ENCODE assay signal across 20 cellular contexts in genomic region chr3:122508135-122508914, GRCh38. TPM values are rescaled to one million over a fixed set of nuclear protein-coding genes. Genes with fewer than 3 reads are reported as not detected.
DNase-seq lines count a peak whose midpoint lies in the region; ATAC-seq, FAIRE-seq and TF ChIP-seq lines count a peak whose summit lies in the region.
"Had no signal": no experiment of that assay in that cellular context is flagged by ENCODE, and none has a peak within 500 bp of the region (broad histone marks: within the 10 kb centered on the region; RNA-seq: fewer than 3 reads in every experiment).

No MANE protein-coding gene starts in this region.

- H2BK12ac ChIP-seq in H9 (ENCODE audit: insufficient read length, low read depth, low read length), result no peak overlapping the region

- H3K9me3 Mint-ChIP-seq in MCF 10A (ENCODE audit: unreplicated experiment), result no peaks in the 10 kb centered on the region
- H3K9me3 Mint-ChIP-seq in activated CD8-positive, alpha-beta T cell treated with anti-CD3 and anti-CD28 coated beads, Interleukin-2, amount 10 ng/mL, durations not matched to agents 7 days and 5 days (ENCODE audit: insufficient read depth), result no peaks in the 10 kb centered on the region
- H3K9me3 Mint-ChIP-seq in stimulated activated naive CD8-positive, alpha-beta T cell treated with anti-CD3 and anti-CD28 coated beads, Interleukin-15, amount 100 ng/mL, for 72 hours, result peaks cover 7 to 12% of the 10 kb centered on the region in 2 donors
- H3K9me3 Mint-ChIP-seq in neural progenitor cell, result peaks cover 30% of the 10 kb centered on the region
- no peaks in the 10 kb centered on the region for H3K9me3 Mint-ChIP-seq in H9

- no peak overlapping the region for H4K8ac ChIP-seq in H9 (replicated peaks; ENCODE audit: insufficient read length, low read depth, low read length)

- WGBS in mammary epithelial cell (ENCODE audit: low coverage, missing lambda C conversion rate), result 94% methylated on average over 2 of the region's 2 CpGs
- WGBS in H9 (ENCODE audit: extremely low coverage, insufficient read length, low lambda C conversion rate), result no CpG with 5 or more reads among the region's 2 CpGs

- H3K23me2 ChIP-seq in H9 (ENCODE audit: insufficient read length, low read depth, low read length, poor library complexity, severe bottlenecking), result peaks cover under 1% of the 10 kb centered on the region

- no peak overlapping the region for H3K56ac ChIP-seq in H9 (ENCODE audit: insufficient read length, low read depth, low read length)

- H3K9ac ChIP-seq in mammary epithelial cell (ENCODE audit: insufficient read depth, low read length) (no peak overlapping the region), keratinocyte (ENCODE audit: control insufficient read depth, extremely low read depth, insufficient read depth, low read length) (no peak overlapping the region), neural progenitor cell (no peak overlapping the region), H9 (ENCODE audit: extremely low read depth, insufficient read length, low read length) (no peak overlapping the region)

- no peak overlapping the region for H3K14ac ChIP-seq in H9 (ENCODE audit: insufficient read depth, low read length)

- peaks cover 42% of the 10 kb centered on the region for H3K4me1 Mint-ChIP-seq in MCF 10A (ENCODE audit: insufficient read depth, unreplicated experiment)
- H3K4me1 Mint-ChIP-seq in activated CD8-positive, alpha-beta T cell treated with anti-CD3 and anti-CD28 coated beads, Interleukin-2, amount 10 ng/mL, durations not matched to agents 7 days and 5 days (ENCODE audit: low read depth), result peaks cover 41% of the 10 kb centered on the region
- peaks cover 78% of the 10 kb centered on the region for H3K4me1 Mint-ChIP-seq in stimulated activated naive CD8-positive, alpha-beta T cell treated with anti-CD3 and anti-CD28 coated beads, Interleukin-15, amount 100 ng/mL, for 72 hours
- peaks cover 14% of the 10 kb centered on the region for H3K4me1 Mint-ChIP-seq in neural progenitor cell
- H3K4me1 Mint-ChIP-seq in H9, result peaks cover 44 to 47% of the 10 kb centered on the region in 2 experiments

- no peak overlapping the region for H3K23ac ChIP-seq in H9 (ENCODE audit: insufficient read length, low read depth, low read length)

- no peak overlapping the region for H2BK5ac ChIP-seq in H9 (ENCODE audit: insufficient read length, low read length)

- no peak overlapping the region for H3K27ac ChIP-seq in mammary epithelial cell (ENCODE audit: insufficient read depth, low read depth, low read length)
- peak overlapping the region; percentile 15 for H3K27ac ChIP-seq in keratinocyte (ENCODE audit: control insufficient read depth, insufficient read depth, low read length)
- H3K27ac ChIP-seq in neural progenitor cell, result no peak overlapping the region
- no peak overlapping the region for H3K27ac ChIP-seq in H9 (ENCODE audit: insufficient read length, low read depth, low read length)
- H3K27ac ChIP-seq: left ventricle myocardium inferior, PC-9, SK-N-MC, uterus had no signal

- peaks cover 3% of the 10 kb centered on the region for H3K79me1 ChIP-seq in H9 (ENCODE audit: insufficient read depth, low read depth, low read length, poor library complexity, severe bottlenecking)

- H2AFZ ChIP-seq in mammary epithelial cell (ENCODE audit: low read depth, low read length) (no peak overlapping the region), keratinocyte (ENCODE audit: control insufficient read depth, low read length) (no peak overlapping the region), neural progenitor cell (replicated peaks) (no peak overlapping the region), H9 (ENCODE audit: low read length) (no peak overlapping the region)
- H2AFZ ChIP-seq: PC-9 had no signal

- in situ Hi-C loops in mammary epithelial cell (cut with MboI; ENCODE audit: low sequenced_read_pairs in 2 of 2), result no loop called here

- H3K4ac ChIP-seq in H9 (ENCODE audit: low read depth, low read length), result no peak overlapping the region

- H2BK120ac ChIP-seq in H9 (ENCODE audit: low read depth, low read length, poor library complexity, severe bottlenecking), result no peak overlapping the region

- H3K79me2 ChIP-seq in mammary epithelial cell (ENCODE audit: insufficient read depth, low read length) (peaks cover 100% of the 10 kb centered on the region), keratinocyte (ENCODE audit: control insufficient read depth, insufficient read depth, low read length) (peaks cover 99% of the 10 kb centered on the region), neural progenitor cell (ENCODE audit: low read depth) (peaks cover 100% of the 10 kb centered on the region), H9 (ENCODE audit: insufficient read depth, low read length) (peaks cover 37% of the 10 kb centered on the region)

- H3F3A ChIP-seq in neural progenitor cell (ENCODE audit: low read depth), result no peaks in the 10 kb centered on the region

- no peak overlapping the region for H3K18ac ChIP-seq in H9 (ENCODE audit: insufficient read length, low read depth, low read length)

- H3K4me2 ChIP-seq in mammary epithelial cell (ENCODE audit: insufficient read depth, low read depth, low read length), result no peak overlapping the region
- peak overlapping the region; percentile 16 for H3K4me2 ChIP-seq in keratinocyte (ENCODE audit: control insufficient read depth, extremely low read depth, insufficient read depth, low read depth, low read length)
- H3K4me2 ChIP-seq in neural progenitor cell, result no peak overlapping the region
- H3K4me2 ChIP-seq in H9 (ENCODE audit: insufficient read depth, insufficient read length, low read length), result no peak overlapping the region
- H3K4me2 ChIP-seq: PC-9 had no signal

- H3K4me3 ChIP-seq in mammary epithelial cell (replicated peaks in 1 of 3; ENCODE audit: insufficient read depth in 1 of 3, low read depth in 2 of 3, low read length in 3 of 3), result no peak overlapping the region
- no peak overlapping the region for H3K4me3 ChIP-seq in keratinocyte (ENCODE audit: control insufficient read depth in 2 of 3, extremely low read depth in 1 of 3, insufficient read depth in 2 of 3, low read depth in 1 of 3, low read length in 3 of 3)
- no peak overlapping the region for H3K4me3 ChIP-seq in neural progenitor cell
- H3K4me3 ChIP-seq: left ventricle myocardium inferior, mucosa of descending colon, PC-9, SK-N-MC, uterus had no signal

- peaks cover 14% of the 10 kb centered on the region for H4K20me1 ChIP-seq in mammary epithelial cell (ENCODE audit: insufficient read depth, low read length)
- H4K20me1 ChIP-seq in keratinocyte (ENCODE audit: control insufficient read depth, extremely low read depth, insufficient read depth, low read length), result peaks cover 28% of the 10 kb centered on the region
- H4K20me1 ChIP-seq in neural progenitor cell (ENCODE audit: low read depth), result peaks cover 98% of the 10 kb centered on the region
- no peaks in the 10 kb centered on the region for H4K20me1 ChIP-seq in H9 (ENCODE audit: control insufficient read depth, insufficient read depth, insufficient read length)

- intact Hi-C loops in MCF 10A (cut with micrococcal nuclease), result no loop called here
- intact Hi-C loops in mammary epithelial cell (cut with micrococcal nuclease), result loop anchor here (5.0 kb wide), 1 partner anchor 44 kb away; no protein-coding TSS in a partner anchor

- CTCF ChIA-PET in MCF 10A (lab: Yijun Ruan, JAX), result interaction anchor here (0.6 to 1.2 kb wide), 3 partner anchors 11 to 48 kb away, joined by 3 to 4 read pairs (median 3); no protein-coding TSS in a partner anchor
- CTCF ChIA-PET in mammary epithelial cell (lab: Charles Lee; ENCODE audit: low non-redundant PET), result no interaction called here
- CTCF ChIA-PET in activated CD8-positive, alpha-beta T cell treated with anti-CD3 and anti-CD28 coated beads, Interleukin-2, amount 10 ng/mL, durations not matched to agents 7 days and 5 days (lab: Charles Lee), result interaction anchor here (0.8 to 0.9 kb wide), 2 partner anchors 50 to 1021 kb away, joined by 3 read pairs; no protein-coding TSS in a partner anchor

- H3K27me3 ChIP-seq in mammary epithelial cell (ENCODE audit: insufficient read depth, low read length), result no peaks in the 10 kb centered on the region
- no peaks in the 10 kb centered on the region for H3K27me3 ChIP-seq in keratinocyte (ENCODE audit: control insufficient read depth, extremely low read depth, insufficient read depth, low read length)
- H3K27me3 ChIP-seq in neural progenitor cell, result no peaks in the 10 kb centered on the region
- no peaks in the 10 kb centered on the region for H3K27me3 ChIP-seq in H9 (ENCODE audit: insufficient read depth, low read length)
- H3K27me3 ChIP-seq: uterus had no signal

- no peak overlapping the region for H4K91ac ChIP-seq in H9 (ENCODE audit: insufficient read length, low read depth, low read length)

- peak; percentile 51 for ATAC-seq in activated CD8-positive, alpha-beta T cell treated with anti-CD3 and anti-CD28 coated beads, Interleukin-2, amount 10 ng/mL, durations not matched to agents 7 days and 5 days
- ATAC-seq in stimulated activated naive CD8-positive, alpha-beta T cell treated with anti-CD3 and anti-CD28 coated beads, Interleukin-15, amount 100 ng/mL, for 72 hours, result peak; percentile 93
- ATAC-seq: mucosa of descending colon, sciatic nerve had no signal

- H3K27me3 Mint-ChIP-seq in MCF 10A (ENCODE audit: insufficient read depth, unreplicated experiment), result no peaks in the 10 kb centered on the region
- no peaks in the 10 kb centered on the region for H3K27me3 Mint-ChIP-seq in activated CD8-positive, alpha-beta T cell treated with anti-CD3 and anti-CD28 coated beads, Interleukin-2, amount 10 ng/mL, durations not matched to agents 7 days and 5 days (ENCODE audit: low read depth)
- no peaks in the 10 kb centered on the region for H3K27me3 Mint-ChIP-seq in stimulated activated naive CD8-positive, alpha-beta T cell treated with anti-CD3 and anti-CD28 coated beads, Interleukin-15, amount 100 ng/mL, for 72 hours
- peaks cover 2% of the 10 kb centered on the region for H3K27me3 Mint-ChIP-seq in neural progenitor cell (ENCODE audit: insufficient read depth, low read depth)
- no peaks in the 10 kb centered on the region for H3K27me3 Mint-ChIP-seq in H9 (ENCODE audit: low read depth)

- no peak overlapping the region for H4K5ac ChIP-seq in H9 (ENCODE audit: insufficient read length, low read depth, low read length)

- TF ChIP-seq CTCF in MCF 10A (IDR thresholded peaks at IDR 0.05; ENCODE audit: unreplicated experiment) (no peak), mammary epithelial cell (conservative IDR thresholded peaks at IDR 0.05 in 1 of 2, IDR thresholded peaks at IDR 0.05 in 1 of 2; ENCODE audit: extremely low read depth in 1 of 2, insufficient read depth in 1 of 2, low read depth in 1 of 2, low read length in 2 of 2) (no peak), keratinocyte (optimal IDR thresholded peaks at IDR 0.05 in 1 of 3, IDR thresholded peaks at IDR 0.05 in 1 of 3, conservative IDR thresholded peaks at IDR 0.05 in 1 of 3; ENCODE audit: extremely low read depth in 1 of 3, insufficient read depth in 2 of 3, low read length in 3 of 3) (no peak), neural progenitor cell (IDR thresholded peaks at IDR 0.05) (no peak), H9 (conservative IDR thresholded peaks at IDR 0.05) (no peak)

- no peak overlapping the region for H3K4me3 Mint-ChIP-seq in MCF 10A (ENCODE audit: unreplicated experiment)
- H3K4me3 Mint-ChIP-seq in activated CD8-positive, alpha-beta T cell treated with anti-CD3 and anti-CD28 coated beads, Interleukin-2, amount 10 ng/mL, durations not matched to agents 7 days and 5 days, result no peak overlapping the region
- peak overlapping the region; percentile 52 to 64 for H3K4me3 Mint-ChIP-seq in stimulated activated naive CD8-positive, alpha-beta T cell treated with anti-CD3 and anti-CD28 coated beads, Interleukin-15, amount 100 ng/mL, for 72 hours
- no peak overlapping the region for H3K4me3 Mint-ChIP-seq in neural progenitor cell
- no peak overlapping the region for H3K4me3 Mint-ChIP-seq in H9

- POLR2A ChIA-PET in MCF 10A (lab: Yijun Ruan, JAX), result interaction anchor here (1.2 to 10.6 kb wide), 4 partner anchors 9 to 124 kb away, joined by 3 to 144 read pairs (median 25); partner anchors contain the start of gene FAM162A
- POLR2A ChIA-PET in activated CD8-positive, alpha-beta T cell treated with anti-CD3 and anti-CD28 coated beads, Interleukin-2, amount 10 ng/mL, durations not matched to agents 7 days and 5 days (lab: Charles Lee), result no interaction called here

- peaks cover 3% of the 10 kb centered on the region for H3K9me1 ChIP-seq in keratinocyte (ENCODE audit: control insufficient read depth, extremely low read depth, insufficient read depth, low read length)

- H2AK5ac ChIP-seq in H9 (ENCODE audit: insufficient read length, low read length), result no peak overlapping the region

- H3K36me3 ChIP-seq in mammary epithelial cell (ENCODE audit: insufficient read depth, low read length), result no peaks in the 10 kb centered on the region
- no peaks in the 10 kb centered on the region for H3K36me3 ChIP-seq in keratinocyte (ENCODE audit: control insufficient read depth in 2 of 2, extremely low read depth in 1 of 2, insufficient read depth in 2 of 2, low read length in 2 of 2)
- no peaks in the 10 kb centered on the region for H3K36me3 ChIP-seq in neural progenitor cell
- H3K36me3 ChIP-seq: left ventricle myocardium inferior, uterus had no signal

- H3K27ac Mint-ChIP-seq in MCF 10A (ENCODE audit: low read depth, unreplicated experiment) (peak overlapping the region; percentile 67), neural progenitor cell (no peak overlapping the region), H9 (0 out of 7 replicates have a peak overlapping the region, but pooled peaks of 1 of the 3 experiments have one; percentile 9)
- H3K27ac Mint-ChIP-seq in activated CD8-positive, alpha-beta T cell treated with anti-CD3 and anti-CD28 coated beads, Interleukin-2, amount 10 ng/mL, durations not matched to agents 7 days and 5 days, result peak overlapping the region; percentile 22
- peak overlapping the region in 1 of 2 donors; percentile 85 for H3K27ac Mint-ChIP-seq in stimulated activated naive CD8-positive, alpha-beta T cell treated with anti-CD3 and anti-CD28 coated beads, Interleukin-15, amount 100 ng/mL, for 72 hours

- no peak overlapping the region for H2BK20ac ChIP-seq in H9 (ENCODE audit: low read depth, low read length, poor library complexity, severe bottlenecking)

- FAIRE-seq in keratinocyte (lab: Jason Lieb, UNC), result peak; percentile 76

- no TSS peak for BruUV-seq in MCF 10A (replicated peaks; lab: Mats Ljungman, UMichigan)
- BruUV-seq in mammary epithelial cell (replicated peaks; lab: Mats Ljungman, UMichigan), result no TSS peak

- H3K36me3 Mint-ChIP-seq in MCF 10A (ENCODE audit: insufficient read depth, unreplicated experiment), result no peaks in the 10 kb centered on the region
- H3K36me3 Mint-ChIP-seq in activated CD8-positive, alpha-beta T cell treated with anti-CD3 and anti-CD28 coated beads, Interleukin-2, amount 10 ng/mL, durations not matched to agents 7 days and 5 days (ENCODE audit: low read depth), result peaks cover 30% of the 10 kb centered on the region
- peaks cover 43% of the 10 kb centered on the region for H3K36me3 Mint-ChIP-seq in neural progenitor cell
- H3K36me3 Mint-ChIP-seq in H9 (ENCODE audit: insufficient read depth in 1 of 3, low read depth in 3 of 3), result no peaks in the 10 kb centered on the region; a peak in 2 of 7 replicates

- H3K9me3 ChIP-seq in mammary epithelial cell (replicated peaks; ENCODE audit: insufficient read depth, low read length), result no peaks in the 10 kb centered on the region
- H3K9me3 ChIP-seq in keratinocyte (ENCODE audit: control insufficient read depth, low read depth, low read length), result no peaks in the 10 kb centered on the region
- H3K9me3 ChIP-seq in neural progenitor cell (ENCODE audit: low read depth), result no peaks in the 10 kb centered on the region
- no peaks in the 10 kb centered on the region for H3K9me3 ChIP-seq in H9 (ENCODE audit: control insufficient read depth, low read depth, low read length)
- H3K9me3 ChIP-seq: mucosa of descending colon, uterus had no signal

- peaks cover 15% of the 10 kb centered on the region for H3K4me1 ChIP-seq in mammary epithelial cell (ENCODE audit: insufficient read depth, low read length)
- peaks cover 13% of the 10 kb centered on the region for H3K4me1 ChIP-seq in keratinocyte (ENCODE audit: control insufficient read depth, extremely low read depth, insufficient read depth, low read length)
- H3K4me1 ChIP-seq in neural progenitor cell, result peaks cover 27% of the 10 kb centered on the region
- H3K4me1 ChIP-seq in H9 (ENCODE audit: insufficient read depth, low read length), result no peaks in the 10 kb centered on the region; the same call in 1 of the 2 replicates
- H3K4me1 ChIP-seq: uterus had no signal

- no peak overlapping the region for H3T11ph ChIP-seq in H9 (ENCODE audit: low read length)

- H2BK15ac ChIP-seq in H9 (ENCODE audit: low read depth, low read length), result no peak overlapping the region

- dilution Hi-C loops in mammary epithelial cell (cut with HindIII; ENCODE audit: low sequenced_read_pairs) (no loop called here), keratinocyte (cut with MboI; ENCODE audit: extremely low pct_ligation_motif_present, low sequenced_read_pairs) (no loop called here)

- DNase-seq in MCF 10A (ENCODE audit: unreplicated experiment) (no peak), mammary epithelial cell (no peak), keratinocyte (ENCODE audit: low read depth, low spot score) (no peak), neural progenitor cell (ENCODE audit: low spot score) (no peak), AML-193 (lab: John Stamatoyannopoulos, UW) (no peak), H9 (no peak)
- no peak for DNase-seq in activated CD8-positive, alpha-beta T cell treated with anti-CD3 and anti-CD28 coated beads, Interleukin-2, amount 10 ng/mL, durations not matched to agents 7 days and 5 days
- DNase-seq in stimulated activated naive CD8-positive, alpha-beta T cell treated with anti-CD3 and anti-CD28 coated beads, Interleukin-15, amount 100 ng/mL, for 72 hours, result no peak
- DNase-seq: activated CD4-positive, alpha-beta T cell treated with anti-CD3 and anti-CD28 coated beads for 1 hour; activated CD8-positive, alpha-beta memory T cell treated with anti-CD3 and anti-CD28 coated beads, Interleukin-2, amount 50 U/mL, for 4 hours; HCEC 1CT; KG1; left ventricle myocardium inferior; mucosa of descending colon; NCI-H1105; PC-9; T-helper 9 cell; uterus had no signal

RNA-seq across cellular contexts. Expression of gene KPNA1, which starts 6.4 kb away (rescaled TPM):
- total RNA-seq in MCF 10A (2022), result 101 and 104 TPM in 2 replicates
- total RNA-seq in mammary epithelial cell, result 10 to 100 TPM; 70.0 to 95.3 TPM
- polyA plus RNA-seq in mammary epithelial cell, result 44.1 TPM
- 67.4 TPM for polyA minus RNA-seq in mammary epithelial cell
- 10 to 100 TPM; 58.8 to 60.2 TPM for total RNA-seq in activated CD8-positive, alpha-beta T cell treated with anti-CD3 and anti-CD28 coated beads, Interleukin-2, amount 10 ng/mL, durations not matched to agents 7 days and 5 days
- polyA plus RNA-seq in keratinocyte, result 59.4 to 66.7 TPM (median 61.4 TPM) in 3 replicates
- polyA plus RNA-seq in keratinocyte (2011; ENCODE audit: low read depth), result 75.1 TPM
- polyA plus RNA-seq in keratinocyte (2011; cell fraction: cytosol; rRNA removed), result 44.0 and 104 TPM in 2 replicates
- 81.2 and 84.6 TPM in 2 replicates for polyA plus RNA-seq in keratinocyte (2011; cell fraction: nucleus; rRNA removed)
- 58.3 and 66.0 TPM in 2 replicates for polyA plus RNA-seq in keratinocyte (2012; ENCODE audit: low replicate concordance)
- 77.6 to 91.5 TPM (median 80.5 TPM) in 3 replicates for polyA minus RNA-seq in keratinocyte
- 38.6 TPM for polyA minus RNA-seq in keratinocyte (2011; cell fraction: cytosol; rRNA and poly(A)+ RNA removed)
- polyA minus RNA-seq in keratinocyte (2011; cell fraction: nucleus; rRNA and poly(A)+ RNA removed), result 32.2 and 71.0 TPM in 2 replicates
- 36.9 and 37.1 TPM in 2 replicates for total RNA-seq in neural progenitor cell (ENCODE audit: low replicate concordance)
- total RNA-seq in H9 (2021), result 71.7 and 71.8 TPM in 2 replicates

RNA-seq across cellular contexts. Expression of gene PARP9, which starts 55.8 kb away (rescaled TPM):
- 6.3 and 11.9 TPM in 2 replicates for total RNA-seq in MCF 10A (2022)
- total RNA-seq in mammary epithelial cell, result 10 to 100 TPM in 1 of 2 donors, 1 to 10 TPM in 1; 6.4 to 10.0 TPM
- 6.4 TPM for polyA plus RNA-seq in mammary epithelial cell
- 0.78 TPM for polyA minus RNA-seq in mammary epithelial cell
- 100 to 1,000 TPM; 115 to 118 TPM for total RNA-seq in activated CD8-positive, alpha-beta T cell treated with anti-CD3 and anti-CD28 coated beads, Interleukin-2, amount 10 ng/mL, durations not matched to agents 7 days and 5 days
- polyA plus RNA-seq in keratinocyte, result 62.4 to 70.1 TPM (median 66.1 TPM) in 3 replicates
- 2.7 TPM for polyA plus RNA-seq in keratinocyte (2011; ENCODE audit: low read depth)
- 28.5 and 52.4 TPM in 2 replicates for polyA plus RNA-seq in keratinocyte (2011; cell fraction: cytosol; rRNA removed)
- 60.1 and 75.9 TPM in 2 replicates for polyA plus RNA-seq in keratinocyte (2011; cell fraction: nucleus; rRNA removed)
- polyA plus RNA-seq in keratinocyte (2012; ENCODE audit: low replicate concordance), result 2.9 and 42.0 TPM in 2 replicates
- 8.4 to 39.9 TPM (median 30.9 TPM) in 3 replicates for polyA minus RNA-seq in keratinocyte
- polyA minus RNA-seq in keratinocyte (2011; cell fraction: cytosol; rRNA and poly(A)+ RNA removed), result 14.0 TPM
- 18.3 and 39.2 TPM in 2 replicates for polyA minus RNA-seq in keratinocyte (2011; cell fraction: nucleus; rRNA and poly(A)+ RNA removed)
- total RNA-seq in neural progenitor cell (ENCODE audit: low replicate concordance), result 1.0 and 1.2 TPM in 2 replicates
- total RNA-seq in H9 (2021), result 3.4 and 3.9 TPM in 2 replicates

RNA-seq across cellular contexts. Expression of gene DTX3L, which starts 55.8 kb away (rescaled TPM):
- total RNA-seq in MCF 10A (2022) (19.0 and 19.1 TPM in 2 replicates), mammary epithelial cell (10 to 100 TPM; 10.7 to 15.6 TPM), neural progenitor cell (ENCODE audit: low replicate concordance) (2.2 and 3.2 TPM in 2 replicates), H9 (2021) (6.6 and 7.5 TPM in 2 replicates)
- polyA plus RNA-seq in mammary epithelial cell (3.5 TPM), keratinocyte (7.2 to 19.6 TPM (median 13.6 TPM) in 3 replicates)
- polyA minus RNA-seq in mammary epithelial cell (16.1 TPM), keratinocyte (8.6 to 20.1 TPM (median 18.8 TPM) in 3 replicates)
- 100 to 1,000 TPM; 124 to 127 TPM for total RNA-seq in activated CD8-positive, alpha-beta T cell treated with anti-CD3 and anti-CD28 coated beads, Interleukin-2, amount 10 ng/mL, durations not matched to agents 7 days and 5 days
- polyA plus RNA-seq in keratinocyte (2011; ENCODE audit: low read depth), result 4.5 TPM
- 9.1 and 14.4 TPM in 2 replicates for polyA plus RNA-seq in keratinocyte (2011; cell fraction: cytosol; rRNA removed)
- polyA plus RNA-seq in keratinocyte (2011; cell fraction: nucleus; rRNA removed), result 15.8 and 16.3 TPM in 2 replicates
- 2.7 and 24.1 TPM in 2 replicates for polyA plus RNA-seq in keratinocyte (2012; ENCODE audit: low replicate concordance)
- polyA minus RNA-seq in keratinocyte (2011; cell fraction: cytosol; rRNA and poly(A)+ RNA removed), result 12.5 TPM
- 10.4 and 21.8 TPM in 2 replicates for polyA minus RNA-seq in keratinocyte (2011; cell fraction: nucleus; rRNA and poly(A)+ RNA removed)

Comparison
In these comparisons a context has a peak if more than half of its experiments do, and no peak if none do; other contexts are left out.
1. H3K4me3 Mint-ChIP-seq: peak in stimulated activated naive CD8-positive, alpha-beta T cell treated with anti-CD3 and anti-CD28 coated beads, Interleukin-15, amount 100 ng/mL, for 72 hours (2 of 2); none in MCF 10A (single experiment), activated CD8-positive, alpha-beta T cell treated with anti-CD3 and anti-CD28 coated beads, Interleukin-2, amount 10 ng/mL, durations not matched to agents 7 days and 5 days (single experiment), neural progenitor cell (single experiment) and H9 (0 of 2).